ENCODE assay signal across 17 cellular contexts in genomic region chr4:185787926-185788679, GRCh38. TPM values are rescaled to one million over a fixed set of nuclear protein-coding genes. Genes with fewer than 3 reads are reported as not detected.
DNase-seq lines count a peak whose midpoint lies in the region; ATAC-seq and TF ChIP-seq lines count a peak whose summit lies in the region.
"Had no signal": no experiment of that assay in that cellular context is flagged by ENCODE, and none has a peak within 500 bp of the region (broad histone marks: within the 10 kb centered on the region; RNA-seq: fewer than 3 reads in every experiment).

No MANE protein-coding gene starts in this region.

- H3K27me3 ChIP-seq in GM06990 (replicated peaks; ENCODE audit: control insufficient read depth, insufficient read depth, low read length): no peaks in the 10 kb centered on the region
- H3K27me3 ChIP-seq: BLaER1, Peyer's patch had no signal

- no peak overlapping the region for H3K4me3 ChIP-seq in GM06990 (replicated peaks; ENCODE audit: low read depth, low read length)
- H3K4me3 ChIP-seq: BLaER1, Peyer's patch, SK-N-MC had no signal

- TF ChIP-seq CTCF in GM06990 (IDR thresholded peaks at IDR 0.05; ENCODE audit: insufficient read depth, low read length, poor library complexity, severe bottlenecking): no peak

- DNase-seq in GM06990 (ENCODE audit: extremely low read depth, insufficient read length) (peak; percentile 6), NCI-H510A (lab: John Stamatoyannopoulos, UW) (peak; percentile 74), left ventricle myocardium superior (no peak), NCI-H82 (lab: John Stamatoyannopoulos, UW) (no peak), amygdala (lab: John Stamatoyannopoulos, UW) (no peak)
- DNase-seq: Caco-2, cerebellar nuclear complex, hippocampal formation, NCI-H1436, NCI-H2227 treated with DMSO at 0.1 percent for 48 hours, Peyer's patch had no signal

- H3K36me3 ChIP-seq in GM06990 (ENCODE audit: control insufficient read depth, insufficient read depth, low read length): no peaks in the 10 kb centered on the region
- H3K36me3 ChIP-seq: BLaER1, Peyer's patch had no signal

- intact Hi-C loops in left ventricle myocardium superior (cut with micrococcal nuclease): no loop called here

- ATAC-seq in HG02852 (IDR thresholded peaks at IDR 0.05; ENCODE audit: unreplicated experiment) (peak; percentile 62), left ventricle myocardium superior (peak; percentile 21), GM21367 (IDR thresholded peaks at IDR 0.05; ENCODE audit: unreplicated experiment) (no peak), HG02981 (IDR thresholded peaks at IDR 0.05; ENCODE audit: unreplicated experiment) (no peak)

RNA-seq across cellular contexts. Expression of gene SORBS2, which starts 23.9 kb away (rescaled TPM):
- total RNA-seq in left ventricle myocardium superior: 911 TPM
- total RNA-seq: T-helper 2 cell treated with Interferon-gamma antibody and Interleukin-4, amounts not matched to agents 100 ng/mL and 5 ng/mL, for 36 hours had no signal

Comparison
In these comparisons a context has a peak if more than half of its experiments do, and no peak if none do; other contexts are left out.
1. DNase-seq: peak in GM06990 (single experiment) and NCI-H510A (single experiment); none in left ventricle myocardium superior (single experiment), NCI-H82 (single experiment) and amygdala (0 of 56).
2. ATAC-seq: peak in HG02852 (single experiment) and left ventricle myocardium superior (single experiment); none in GM21367 (single experiment) and HG02981 (single experiment).